7 cellular contexts compared by ENCODE assay signal in genomic region chr17:49418754-49419740, GRCh38. TPM values are rescaled to one million over a fixed set of nuclear protein-coding genes. Genes with fewer than 3 reads are reported as not detected.
DNase-seq lines count a peak whose midpoint lies in the region; ATAC-seq, FAIRE-seq and TF ChIP-seq lines count a peak whose summit lies in the region.
"Not testable (repeated sequence)": the region's sequence is repeated elsewhere in the genome, so short reads cannot be mapped to it uniquely, and the experiment has no call there.

No MANE protein-coding gene starts in this region.

- POLR2A ChIA-PET in HepG2 (lab: Yijun Ruan, JAX) = not testable (repeated sequence)

- H3K4me3 Mint-ChIP-seq in activated CD8-positive, alpha-beta memory T cell treated with anti-CD3 and anti-CD28 coated beads, Interleukin-2, amount 10 ng/mL, durations not matched to agents 7 days and 5 days; endodermal cell: not testable (repeated sequence)

- not testable (repeated sequence) for H3K27ac ChIP-seq in RWPE2 (ENCODE audit: poor library complexity, severe bottlenecking); endodermal cell (ENCODE audit: low read depth, low read length); suprapubic skin
- H3K27ac ChIP-seq in HepG2 (ENCODE audit: extremely low read length, insufficient read depth, low read length) = peak overlapping the region; percentile 50

- not testable (repeated sequence) for TF ChIP-seq POLR2A in HepG2 (IDR thresholded peaks at IDR 0.05; ENCODE audit: insufficient read depth in 1 of 2, low read depth in 2 of 2, low read length in 2 of 2); suprapubic skin (IDR thresholded peaks at IDR 0.05)

- peaks cover 14% of the 10 kb centered on the region for H3K4me1 Mint-ChIP-seq in activated CD8-positive, alpha-beta memory T cell treated with anti-CD3 and anti-CD28 coated beads, Interleukin-2, amount 10 ng/mL, durations not matched to agents 7 days and 5 days
- H3K4me1 Mint-ChIP-seq in endodermal cell = not testable (repeated sequence)

- H3K4me2 ChIP-seq in HepG2 (ENCODE audit: low read depth, low read length) = not testable (repeated sequence)

- not testable (repeated sequence) for H4K20me1 ChIP-seq in HepG2 (ENCODE audit: insufficient read depth, low read length)

- peaks cover 11% of the 10 kb centered on the region for H3K79me2 ChIP-seq in HepG2 (ENCODE audit: insufficient read depth, low read length)

- in situ Hi-C loops in HepG2 (cut with HindIII; ENCODE audit: extremely low pct_ligation_motif_present, low pct_unique_long_range_greater_than_20kb) = not testable (repeated sequence)

- intact Hi-C loops in HepG2 (cut with micrococcal nuclease; ENCODE audit: unreplicated experiment); posterior vena cava (cut with DNase I): not testable (repeated sequence)

- not testable (repeated sequence) for H3K27ac Mint-ChIP-seq in activated CD8-positive, alpha-beta memory T cell treated with anti-CD3 and anti-CD28 coated beads, Interleukin-2, amount 10 ng/mL, durations not matched to agents 7 days and 5 days; endodermal cell

- 93 to 97% methylated on average over 6 to 30 of the region's 32 CpGs for WGBS in endodermal cell (ENCODE audit: insufficient coverage in 1 of 2, insufficient read length in 1 of 2), 2 experiments
- WGBS in HepG2 (ENCODE audit: low lambda C conversion rate) = 49% methylated on average over 20 of the region's 32 CpGs
- 91% methylated on average over 19 of the region's 32 CpGs for WGBS in suprapubic skin

- not testable (repeated sequence) for H3K4me3 ChIP-seq in RWPE2 (ENCODE audit: severe bottlenecking); endodermal cell (ENCODE audit: low read length); HepG2 (replicated peaks in 1 of 3; ENCODE audit: insufficient read depth in 1 of 3, low read depth in 2 of 3, low read length in 3 of 3); suprapubic skin

- H3K36me3 Mint-ChIP-seq in activated CD8-positive, alpha-beta memory T cell treated with anti-CD3 and anti-CD28 coated beads, Interleukin-2, amount 10 ng/mL, durations not matched to agents 7 days and 5 days; endodermal cell (ENCODE audit: low read depth): not testable (repeated sequence)

- peak in 1 of 2 experiments; percentile 41; a peak in 1 of 4 replicates for TF ChIP-seq EP300 in HepG2 (IDR thresholded peaks at IDR 0.05; ENCODE audit: low read depth in 2 of 2, low read length in 2 of 2)
- TF ChIP-seq EP300 in HepG2 (CRISPR knock-in tag; IDR thresholded peaks at IDR 0.05; ENCODE audit: borderline replicate concordance); suprapubic skin (IDR thresholded peaks at IDR 0.05): not testable (repeated sequence)

- not testable (repeated sequence) for TF ChIP-seq CTCF in RWPE2 (IDR thresholded peaks at IDR 0.05; ENCODE audit: poor library complexity, severe bottlenecking); endodermal cell (conservative IDR thresholded peaks at IDR 0.05); HepG2 (CRISPR knock-in tag; IDR thresholded peaks at IDR 0.05); suprapubic skin (IDR thresholded peaks at IDR 0.05)

- not testable (repeated sequence) for H2AFZ ChIP-seq in HepG2 (ENCODE audit: low read length)

- not testable (repeated sequence) for FAIRE-seq in HepG2 (lab: Jason Lieb, UNC)

- H3K9ac ChIP-seq in endodermal cell (ENCODE audit: extremely low read depth, low read length, poor library complexity, severe bottlenecking); HepG2 (ENCODE audit: insufficient read depth, low read depth, low read length): not testable (repeated sequence)

- CTCF ChIA-PET in activated CD8-positive, alpha-beta memory T cell treated with anti-CD3 and anti-CD28 coated beads, Interleukin-2, amount 10 ng/mL, durations not matched to agents 7 days and 5 days (lab: Charles Lee); HepG2 (lab: Yijun Ruan, JAX; ENCODE audit: low intra/inter-chr PET ratio, low total read pairs): not testable (repeated sequence)

- not testable (repeated sequence) for H3K27me3 Mint-ChIP-seq in activated CD8-positive, alpha-beta memory T cell treated with anti-CD3 and anti-CD28 coated beads, Interleukin-2, amount 10 ng/mL, durations not matched to agents 7 days and 5 days; endodermal cell (ENCODE audit: insufficient read depth)

- H3K9me3 ChIP-seq in RWPE2 (ENCODE audit: severe bottlenecking); endodermal cell (ENCODE audit: control insufficient read depth, low read length); suprapubic skin: not testable (repeated sequence)
- peaks cover 18% of the 10 kb centered on the region for H3K9me3 ChIP-seq in HepG2 (ENCODE audit: low read length)

- H3K9me3 Mint-ChIP-seq in activated CD8-positive, alpha-beta memory T cell treated with anti-CD3 and anti-CD28 coated beads, Interleukin-2, amount 10 ng/mL, durations not matched to agents 7 days and 5 days (ENCODE audit: low read depth) = not testable (repeated sequence)
- peaks cover 38% of the 10 kb centered on the region for H3K9me3 Mint-ChIP-seq in endodermal cell

- H3K27me3 ChIP-seq in RWPE2 (ENCODE audit: insufficient read depth, poor library complexity, severe bottlenecking); endodermal cell (ENCODE audit: control insufficient read depth, insufficient read depth, low read length, poor library complexity, severe bottlenecking); HepG2 (ENCODE audit: control insufficient read depth in 1 of 2, insufficient read depth in 2 of 2, low read length in 2 of 2); suprapubic skin: not testable (repeated sequence)

- not testable (repeated sequence) for H3K36me3 ChIP-seq in RWPE2 (ENCODE audit: low read depth); endodermal cell (ENCODE audit: control insufficient read depth, insufficient read depth, low read length); HepG2 (replicated peaks in 1 of 2; ENCODE audit: control insufficient read depth in 1 of 2, insufficient read depth in 2 of 2, low read length in 2 of 2); suprapubic skin

- H3K4me1 ChIP-seq in RWPE2 (ENCODE audit: insufficient read depth, poor library complexity, severe bottlenecking); endodermal cell (ENCODE audit: control insufficient read depth, insufficient read depth, low read length); suprapubic skin: not testable (repeated sequence)
- peaks cover 36% of the 10 kb centered on the region for H3K4me1 ChIP-seq in HepG2 (ENCODE audit: insufficient read depth, low read length)

- not testable (repeated sequence) for ATAC-seq in RWPE2 (ENCODE audit: low read depth); activated CD8-positive, alpha-beta memory T cell treated with anti-CD3 and anti-CD28 coated beads, Interleukin-2, amount 10 ng/mL, durations not matched to agents 7 days and 5 days; HepG2

- not testable (repeated sequence) for TF ChIP-seq RAD21 in HepG2 (CRISPR knock-in tag; IDR thresholded peaks at IDR 0.05)

- DNase-seq in NCI-H524 (lab: John Stamatoyannopoulos, UW) (peak; percentile 39 to 79), RWPE2 (ENCODE audit: low spot score) (peak; percentile 16), endodermal cell (peak; percentile 24), HepG2 (ENCODE audit: low spot score) (peak; percentile 64), posterior vena cava (ENCODE audit: low spot score) (peak; percentile 38), suprapubic skin (ENCODE audit: low spot score in 2 of 2) (peak; percentile 40 to 54)
- DNase-seq in activated CD8-positive, alpha-beta memory T cell treated with anti-CD3 and anti-CD28 coated beads, Interleukin-2, amount 10 ng/mL, durations not matched to agents 7 days and 5 days = peak; percentile 31

- BruUV-seq in HepG2 (replicated peaks; lab: Mats Ljungman, UMichigan) = not testable (repeated sequence)

RNA-seq across cellular contexts. Expression of gene PHB1, which starts 4.4 kb away (rescaled TPM):
- total RNA-seq in activated CD8-positive, alpha-beta memory T cell treated with anti-CD3 and anti-CD28 coated beads, Interleukin-2, amount 10 ng/mL, durations not matched to agents 7 days and 5 days = 100 to 1,000 TPM; 150 to 227 TPM
- total RNA-seq in endodermal cell (100 to 1,000 TPM; 227 to 263 TPM), HepG2 (2016; rRNA removed; fragmentation: Illumina TruSeq; extraction: Trizol) (515 and 623 TPM in 2 replicates), posterior vena cava (100 to 1,000 TPM; 102 to 111 TPM), suprapubic skin (10 to 100 TPM; 63.8 to 92.5 (median 86.4) TPM)
- 109 TPM for polyA plus RNA-seq in endodermal cell (2013, experiment 1 of 2)
- 101 TPM for polyA plus RNA-seq in endodermal cell (2013, experiment 2 of 2)
- total RNA-seq in HepG2 (2016; cell fraction: cytosol; rRNA removed; fragmentation: Illumina TruSeq; extraction: Trizol; ENCODE audit: low read depth) = 133 and 145 TPM in 2 replicates
- 510 and 641 TPM in 2 replicates for total RNA-seq in HepG2 (2016; cell fraction: insoluble cytoplasmic fraction; rRNA removed; fragmentation: Illumina TruSeq; extraction: Trizol)
- 238 and 242 TPM in 2 replicates for total RNA-seq in HepG2 (2016; cell fraction: membrane; rRNA removed; fragmentation: Illumina TruSeq; extraction: Trizol)
- 214 and 243 TPM in 2 replicates for total RNA-seq in HepG2 (2016; cell fraction: nucleus; rRNA removed; fragmentation: Illumina TruSeq; extraction: Trizol)
- polyA plus RNA-seq in HepG2 (2011; rRNA removed) = 688 and 721 TPM in 2 replicates
- polyA plus RNA-seq in HepG2 (2011; cell fraction: cytosol; rRNA removed) = 568 and 609 TPM in 2 replicates
- 175 and 197 TPM in 2 replicates for polyA plus RNA-seq in HepG2 (2011; cell fraction: nucleus; rRNA removed)
- polyA plus RNA-seq in HepG2 (2012) = 461 and 478 TPM in 2 replicates
- polyA plus RNA-seq in HepG2 (2016; cell fraction: cytosol; fragmentation: Illumina TruSeq; extraction: Trizol; ENCODE audit: low read depth) = 175 and 189 TPM in 2 replicates
- 675 and 689 TPM in 2 replicates for polyA plus RNA-seq in HepG2 (2016; cell fraction: insoluble cytoplasmic fraction; fragmentation: Illumina TruSeq; extraction: Trizol; ENCODE audit: low read depth)
- 218 and 222 TPM in 2 replicates for polyA plus RNA-seq in HepG2 (2016; cell fraction: membrane; fragmentation: Illumina TruSeq; extraction: Trizol; ENCODE audit: low read depth)
- polyA plus RNA-seq in HepG2 (2016; cell fraction: nucleus; fragmentation: Illumina TruSeq; extraction: Trizol; ENCODE audit: insufficient read depth, low read depth) = 412 and 415 TPM in 2 replicates
- polyA minus RNA-seq in HepG2 (2011; rRNA and poly(A)+ RNA removed; ENCODE audit: low replicate concordance) = 950 and 1,090 TPM in 2 replicates
- polyA minus RNA-seq in HepG2 (2011; cell fraction: cytosol; rRNA and poly(A)+ RNA removed) = 133 and 158 TPM in 2 replicates
- polyA minus RNA-seq in HepG2 (2011; cell fraction: nucleus; rRNA and poly(A)+ RNA removed) = 74.5 and 93.1 TPM in 2 replicates

RNA-seq across cellular contexts. Expression of gene ZNF652, which starts 57.0 kb away (rescaled TPM):
- 10 to 100 TPM; 32.2 to 34.4 TPM for total RNA-seq in activated CD8-positive, alpha-beta memory T cell treated with anti-CD3 and anti-CD28 coated beads, Interleukin-2, amount 10 ng/mL, durations not matched to agents 7 days and 5 days
- total RNA-seq in endodermal cell (10 to 100 TPM; 42.6 to 60.0 TPM), HepG2 (2016; rRNA removed; fragmentation: Illumina TruSeq; extraction: Trizol) (30.2 and 58.2 TPM in 2 replicates), posterior vena cava (10 to 100 TPM; 39.0 to 40.9 TPM), suprapubic skin (100 to 1,000 TPM in 1 of 4 donors, 10 to 100 TPM in 3; 76.6 to 148 (median 83.2) TPM)
- polyA plus RNA-seq in endodermal cell (2013, experiment 1 of 2) = 15.5 TPM
- polyA plus RNA-seq in endodermal cell (2013, experiment 2 of 2) = 19.1 TPM
- total RNA-seq in HepG2 (2016; cell fraction: cytosol; rRNA removed; fragmentation: Illumina TruSeq; extraction: Trizol; ENCODE audit: low read depth) = 12.2 and 13.8 TPM in 2 replicates
- total RNA-seq in HepG2 (2016; cell fraction: insoluble cytoplasmic fraction; rRNA removed; fragmentation: Illumina TruSeq; extraction: Trizol) = 28.9 and 51.4 TPM in 2 replicates
- total RNA-seq in HepG2 (2016; cell fraction: membrane; rRNA removed; fragmentation: Illumina TruSeq; extraction: Trizol) = 22.6 and 24.4 TPM in 2 replicates
- total RNA-seq in HepG2 (2016; cell fraction: nucleus; rRNA removed; fragmentation: Illumina TruSeq; extraction: Trizol) = 28.7 and 34.7 TPM in 2 replicates
- polyA plus RNA-seq in HepG2 (2011; rRNA removed) = 15.8 and 16.2 TPM in 2 replicates
- polyA plus RNA-seq in HepG2 (2011; cell fraction: cytosol; rRNA removed) = 8.1 and 11.9 TPM in 2 replicates
- 10.7 and 11.7 TPM in 2 replicates for polyA plus RNA-seq in HepG2 (2011; cell fraction: nucleus; rRNA removed)
- 9.9 and 13.6 TPM in 2 replicates for polyA plus RNA-seq in HepG2 (2012)
- 1.9 and 2.2 TPM in 2 replicates for polyA plus RNA-seq in HepG2 (2016; cell fraction: cytosol; fragmentation: Illumina TruSeq; extraction: Trizol; ENCODE audit: low read depth)
- 36.1 and 37.0 TPM in 2 replicates for polyA plus RNA-seq in HepG2 (2016; cell fraction: insoluble cytoplasmic fraction; fragmentation: Illumina TruSeq; extraction: Trizol; ENCODE audit: low read depth)
- polyA plus RNA-seq in HepG2 (2016; cell fraction: membrane; fragmentation: Illumina TruSeq; extraction: Trizol; ENCODE audit: low read depth) = 8.3 and 8.9 TPM in 2 replicates
- 34.4 and 37.4 TPM in 2 replicates for polyA plus RNA-seq in HepG2 (2016; cell fraction: nucleus; fragmentation: Illumina TruSeq; extraction: Trizol; ENCODE audit: insufficient read depth, low read depth)
- 46.7 and 47.2 TPM in 2 replicates for polyA minus RNA-seq in HepG2 (2011; rRNA and poly(A)+ RNA removed; ENCODE audit: low replicate concordance)
- polyA minus RNA-seq in HepG2 (2011; cell fraction: cytosol; rRNA and poly(A)+ RNA removed) = 38.3 and 51.1 TPM in 2 replicates
- 32.1 and 40.2 TPM in 2 replicates for polyA minus RNA-seq in HepG2 (2011; cell fraction: nucleus; rRNA and poly(A)+ RNA removed)
